Comparison of ENCODE assay signal across 1 cellular context in the genomic region with DNA sequence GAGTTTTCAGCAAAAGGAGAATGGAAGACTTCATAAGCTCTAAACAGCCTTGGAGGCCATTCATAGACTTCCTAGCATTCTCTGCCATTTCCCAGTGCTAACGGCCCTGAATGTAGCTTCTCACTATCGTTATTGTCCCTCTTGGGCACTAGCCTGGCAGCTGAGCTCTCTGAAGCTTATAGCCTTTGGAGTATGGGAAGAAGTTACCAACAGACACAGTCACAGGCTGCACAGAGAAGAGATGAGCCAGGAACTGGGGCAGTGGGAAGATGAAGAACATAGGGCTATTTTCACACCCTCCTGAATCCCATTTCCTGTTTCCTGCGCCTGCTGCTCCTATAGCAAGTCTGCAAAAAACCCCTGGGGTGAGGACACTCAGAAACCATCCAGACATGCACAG.
TF ChIP-seq lines count a peak whose summit lies in the region.

No MANE protein-coding gene starts in this region.

TF ChIP-seq in H1, 55 proteins besides CTCF, POLR2A, EP300 and RAD21:
- TF ChIP-seq, protein P1, sequence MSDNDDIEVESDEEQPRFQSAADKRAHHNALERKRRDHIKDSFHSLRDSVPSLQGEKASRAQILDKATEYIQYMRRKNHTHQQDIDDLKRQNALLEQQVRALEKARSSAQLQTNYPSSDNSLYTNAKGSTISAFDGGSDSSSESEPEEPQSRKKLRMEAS (IDR thresholded peaks at IDR 0.05): no peak
- TF ChIP-seq, protein P2, sequence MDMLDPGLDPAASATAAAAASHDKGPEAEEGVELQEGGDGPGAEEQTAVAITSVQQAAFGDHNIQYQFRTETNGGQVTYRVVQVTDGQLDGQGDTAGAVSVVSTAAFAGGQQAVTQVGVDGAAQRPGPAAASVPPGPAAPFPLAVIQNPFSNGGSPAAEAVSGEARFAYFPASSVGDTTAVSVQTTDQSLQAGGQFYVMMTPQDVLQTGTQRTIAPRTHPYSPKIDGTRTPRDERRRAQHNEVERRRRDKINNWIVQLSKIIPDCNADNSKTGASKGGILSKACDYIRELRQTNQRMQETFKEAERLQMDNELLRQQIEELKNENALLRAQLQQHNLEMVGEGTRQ (IDR thresholded peaks at IDR 0.05; ENCODE audit: low read length): no peak
- TF ChIP-seq HDAC6 (IDR thresholded peaks at IDR 0.05; ENCODE audit: low read depth, low read length): no peak
- TF ChIP-seq SP4 (IDR thresholded peaks at IDR 0.05; ENCODE audit: low read length): no peak
- TF ChIP-seq SUZ12 (IDR thresholded peaks at IDR 0.05; ENCODE audit: low read length): no peak
- no peak for TF ChIP-seq ASH2L (IDR thresholded peaks at IDR 0.05; ENCODE audit: low read length)
- no peak for TF ChIP-seq KDM1A (IDR thresholded peaks at IDR 0.05; ENCODE audit: borderline replicate concordance, low read length)
- TF ChIP-seq FOSL1 (IDR thresholded peaks at IDR 0.05; ENCODE audit: insufficient read depth, low read depth, low read length): no peak
- no peak for TF ChIP-seq GTF2F1 (IDR thresholded peaks at IDR 0.05; ENCODE audit: borderline replicate concordance, low read depth, low read length)
